ENCODE assay signal across 1 cellular context in genomic region chr10:59606551-59606961, GRCh38.
TF ChIP-seq lines count a peak whose summit lies in the region.

No MANE protein-coding gene starts in this region.

TF ChIP-seq in HEK293, 187 proteins besides CTCF, POLR2A, EP300 and RAD21 (continued from another document):
- TF ChIP-seq ZNF394 (tag by site-specific recombination; IDR thresholded peaks at IDR 0.05; ENCODE audit: borderline replicate concordance) = peak; percentile 33; the same call in 1 of the 2 replicates
- no peak for TF ChIP-seq ZNF24 (tag by site-specific recombination; IDR thresholded peaks at IDR 0.05)
- TF ChIP-seq ZNF2 (tag by site-specific recombination; IDR thresholded peaks at IDR 0.05) = peak; percentile 34; the same call in 1 of the 2 replicates
- no peak for TF ChIP-seq ZNF221 (tag by site-specific recombination; IDR thresholded peaks at IDR 0.05; ENCODE audit: borderline replicate concordance)
- TF ChIP-seq, protein P1, sequence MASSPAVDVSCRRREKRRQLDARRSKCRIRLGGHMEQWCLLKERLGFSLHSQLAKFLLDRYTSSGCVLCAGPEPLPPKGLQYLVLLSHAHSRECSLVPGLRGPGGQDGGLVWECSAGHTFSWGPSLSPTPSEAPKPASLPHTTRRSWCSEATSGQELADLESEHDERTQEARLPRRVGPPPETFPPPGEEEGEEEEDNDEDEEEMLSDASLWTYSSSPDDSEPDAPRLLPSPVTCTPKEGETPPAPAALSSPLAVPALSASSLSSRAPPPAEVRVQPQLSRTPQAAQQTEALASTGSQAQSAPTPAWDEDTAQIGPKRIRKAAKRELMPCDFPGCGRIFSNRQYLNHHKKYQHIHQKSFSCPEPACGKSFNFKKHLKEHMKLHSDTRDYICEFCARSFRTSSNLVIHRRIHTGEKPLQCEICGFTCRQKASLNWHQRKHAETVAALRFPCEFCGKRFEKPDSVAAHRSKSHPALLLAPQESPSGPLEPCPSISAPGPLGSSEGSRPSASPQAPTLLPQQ (tag by site-specific recombination; IDR thresholded peaks at IDR 0.05) = peak; percentile 49; the same call in 1 of the 2 replicates
- peak; percentile 83 for TF ChIP-seq BCL11B (tag by site-specific recombination; IDR thresholded peaks at IDR 0.05; ENCODE audit: low read depth)
- no peak for TF ChIP-seq ZNF76 (tag by site-specific recombination; IDR thresholded peaks at IDR 0.05; ENCODE audit: borderline replicate concordance, low read depth)
- TF ChIP-seq, protein P2, sequence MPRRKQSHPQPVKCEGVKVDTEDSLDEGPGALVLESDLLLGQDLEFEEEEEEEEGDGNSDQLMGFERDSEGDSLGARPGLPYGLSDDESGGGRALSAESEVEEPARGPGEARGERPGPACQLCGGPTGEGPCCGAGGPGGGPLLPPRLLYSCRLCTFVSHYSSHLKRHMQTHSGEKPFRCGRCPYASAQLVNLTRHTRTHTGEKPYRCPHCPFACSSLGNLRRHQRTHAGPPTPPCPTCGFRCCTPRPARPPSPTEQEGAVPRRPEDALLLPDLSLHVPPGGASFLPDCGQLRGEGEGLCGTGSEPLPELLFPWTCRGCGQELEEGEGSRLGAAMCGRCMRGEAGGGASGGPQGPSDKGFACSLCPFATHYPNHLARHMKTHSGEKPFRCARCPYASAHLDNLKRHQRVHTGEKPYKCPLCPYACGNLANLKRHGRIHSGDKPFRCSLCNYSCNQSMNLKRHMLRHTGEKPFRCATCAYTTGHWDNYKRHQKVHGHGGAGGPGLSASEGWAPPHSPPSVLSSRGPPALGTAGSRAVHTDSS (tag by site-specific recombination; IDR thresholded peaks at IDR 0.05) = 0 out of 2 replicates have a peak, but pooled peaks have one; percentile 4
- TF ChIP-seq ZNF549 (tag by site-specific recombination; IDR thresholded peaks at IDR 0.05) = no peak
- TF ChIP-seq, protein P3, sequence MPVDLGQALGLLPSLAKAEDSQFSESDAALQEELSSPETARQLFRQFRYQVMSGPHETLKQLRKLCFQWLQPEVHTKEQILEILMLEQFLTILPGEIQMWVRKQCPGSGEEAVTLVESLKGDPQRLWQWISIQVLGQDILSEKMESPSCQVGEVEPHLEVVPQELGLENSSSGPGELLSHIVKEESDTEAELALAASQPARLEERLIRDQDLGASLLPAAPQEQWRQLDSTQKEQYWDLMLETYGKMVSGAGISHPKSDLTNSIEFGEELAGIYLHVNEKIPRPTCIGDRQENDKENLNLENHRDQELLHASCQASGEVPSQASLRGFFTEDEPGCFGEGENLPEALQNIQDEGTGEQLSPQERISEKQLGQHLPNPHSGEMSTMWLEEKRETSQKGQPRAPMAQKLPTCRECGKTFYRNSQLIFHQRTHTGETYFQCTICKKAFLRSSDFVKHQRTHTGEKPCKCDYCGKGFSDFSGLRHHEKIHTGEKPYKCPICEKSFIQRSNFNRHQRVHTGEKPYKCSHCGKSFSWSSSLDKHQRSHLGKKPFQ (tag by site-specific recombination; IDR thresholded peaks at IDR 0.05) = peak; percentile 46; the same call in 1 of the 2 replicates
- 0 out of 2 replicates have a peak, but pooled peaks have one; percentile 41 for TF ChIP-seq ZNF10 (tag by site-specific recombination; IDR thresholded peaks at IDR 0.05)
